Comparison of ENCODE assay signal across 25 cellular contexts in genomic region chr1:117466761-117467160, GRCh38.
DNase-seq lines count a peak whose midpoint lies in the region; ATAC-seq, FAIRE-seq and TF ChIP-seq lines count a peak whose summit lies in the region.
"Had no signal": no experiment of that assay in that cellular context is flagged by ENCODE, and none has a peak within 500 bp of the region (broad histone marks: within the 10 kb centered on the region; RNA-seq: fewer than 3 reads in every experiment).

No MANE protein-coding gene starts in this region.

- H3K4me1 ChIP-seq in SK-N-SH (ENCODE audit: control insufficient read depth in 1 of 2, insufficient read depth in 2 of 2, low read depth in 1 of 2, low read length in 1 of 2) (peaks cover 0 to 12% of the 10 kb centered on the region in 2 experiments; a peak in 2 of 4 replicates), endothelial cell of umbilical vein (ENCODE audit: control insufficient read depth, extremely low read depth, insufficient read depth, low read length) (peaks cover 28% of the 10 kb centered on the region), mesenchymal stem cell (ENCODE audit: control insufficient read depth, insufficient read depth, low read depth, low read length) (no peaks in the 10 kb centered on the region)
- H3K4me1 ChIP-seq: neural progenitor cell, prostate gland, tibial artery had no signal

- H3K27ac Mint-ChIP-seq in activated naive CD4-positive, alpha-beta T cell treated with anti-CD3 and anti-CD28 coated beads, Interleukin-2, amount 50 U/mL, for 72 hours, result no peak overlapping the region
- H3K27ac Mint-ChIP-seq: activated CD4-positive, alpha-beta T cell treated with anti-CD3 and anti-CD28 coated beads for 36 hours; activated naive CD8-positive, alpha-beta T cell treated with anti-CD3 and anti-CD28 coated beads, Interleukin-2, amount 10 ng/mL, durations not matched to agents 7 days and 5 days; activated T-helper 1 cell treated with anti-CD3 and anti-CD28 coated beads, Interleukin-12 subunit alpha, Interleukin-12 subunit beta, Interleukin-2, Interleukin-4 antibody, amounts not matched to agents 30 ng/mL and 10 ng/mL and 1 ng/mL, durations not matched to agents 14 hours and 24 hours and 36 hours; neural progenitor cell had no signal

- no peaks in the 10 kb centered on the region for H3K79me2 ChIP-seq in SK-N-SH (ENCODE audit: insufficient read depth)
- H3K79me2 ChIP-seq in endothelial cell of umbilical vein (ENCODE audit: control insufficient read depth, insufficient read depth, low read length), result no peaks in the 10 kb centered on the region

- H3K79me1 ChIP-seq in mesenchymal stem cell (replicated peaks; ENCODE audit: low read length, poor library complexity, severe bottlenecking), result peaks cover 2% of the 10 kb centered on the region

- no peak overlapping the region for H2BK120ac ChIP-seq in mesenchymal stem cell (ENCODE audit: low read depth, low read length)

- H4K20me1 ChIP-seq in SK-N-SH (ENCODE audit: insufficient read depth) (no peaks in the 10 kb centered on the region), endothelial cell of umbilical vein (replicated peaks; ENCODE audit: control insufficient read depth, extremely low read depth, insufficient read depth, low read length) (no peaks in the 10 kb centered on the region)

- H3K27me3 ChIP-seq in SK-N-SH (ENCODE audit: insufficient read depth), result no peaks in the 10 kb centered on the region
- no peaks in the 10 kb centered on the region for H3K27me3 ChIP-seq in endothelial cell of umbilical vein (ENCODE audit: control insufficient read depth in 2 of 2, insufficient read depth in 2 of 2, low read length in 2 of 2)
- H3K27me3 ChIP-seq in mesenchymal stem cell (ENCODE audit: control insufficient read depth in 1 of 2, insufficient read depth in 1 of 2, low read length in 2 of 2), result no peaks in the 10 kb centered on the region
- H3K27me3 ChIP-seq: neural progenitor cell, tibial artery had no signal

- TF ChIP-seq CTCF in SK-N-SH (IDR thresholded peaks at IDR 0.05) (no peak), endothelial cell of umbilical vein (IDR thresholded peaks at IDR 0.05; ENCODE audit: extremely low read depth in 1 of 2, insufficient read depth in 1 of 2, low read depth in 1 of 2, low read length in 2 of 2) (no peak)

- H3K9me3 ChIP-seq in SK-N-SH (no peaks in the 10 kb centered on the region; the same call in 1 of the 2 replicates), endothelial cell of umbilical vein (replicated peaks; ENCODE audit: control insufficient read depth, insufficient read depth, low read length) (no peaks in the 10 kb centered on the region), mesenchymal stem cell (ENCODE audit: control insufficient read depth, low read length) (no peaks in the 10 kb centered on the region)
- H3K9me3 ChIP-seq: prostate gland, tibial artery had no signal

- POLR2A ChIA-PET in SK-N-SH (lab: Yijun Ruan, JAX) (no interaction called here), endothelial cell of umbilical vein (lab: Charles Lee) (no interaction called here)

- peaks cover 19% of the 10 kb centered on the region for H3F3A ChIP-seq in SK-N-SH (replicated peaks; ENCODE audit: insufficient read depth)

- no peak overlapping the region for H2BK15ac ChIP-seq in mesenchymal stem cell (ENCODE audit: low read depth, poor library complexity, severe bottlenecking)

- no peaks in the 10 kb centered on the region for H3K9me3 Mint-ChIP-seq in activated naive CD4-positive, alpha-beta T cell treated with anti-CD3 and anti-CD28 coated beads, Interleukin-2, amount 50 U/mL, for 72 hours
- H3K9me3 Mint-ChIP-seq: activated T-helper 1 cell treated with anti-CD3 and anti-CD28 coated beads, Interleukin-12 subunit alpha, Interleukin-12 subunit beta, Interleukin-2, Interleukin-4 antibody, amounts not matched to agents 30 ng/mL and 10 ng/mL and 1 ng/mL, durations not matched to agents 14 hours and 24 hours and 36 hours; CD8-positive, alpha-beta memory T cell; neural progenitor cell had no signal

- H3K27ac ChIP-seq in SK-N-SH (ENCODE audit: low read depth in 2 of 2, low read length in 1 of 2), result peak overlapping the region in 1 of 2 experiments; percentile 58; a peak in 1 of 4 replicates
- peak overlapping the region; percentile 89 for H3K27ac ChIP-seq in endothelial cell of umbilical vein (ENCODE audit: insufficient read depth, low read depth, low read length)
- H3K27ac ChIP-seq in mesenchymal stem cell (ENCODE audit: low read length, poor library complexity, severe bottlenecking), result no peak overlapping the region
- H3K27ac ChIP-seq: neural progenitor cell, prostate gland, tibial artery had no signal

- no peak for TF ChIP-seq EP300 in SK-N-SH (IDR thresholded peaks at IDR 0.05; ENCODE audit: borderline replicate concordance in 1 of 2, low read depth in 1 of 2, low read length in 1 of 2)

- ATAC-seq in activated naive CD4-positive, alpha-beta T cell treated with anti-CD3 and anti-CD28 coated beads, Interleukin-2, amount 50 U/mL, for 72 hours, result no peak
- ATAC-seq: activated CD4-positive, alpha-beta T cell treated with anti-CD3 and anti-CD28 coated beads for 36 hours; left lobe of liver; Right ventricle myocardium inferior had no signal

- H2AK5ac ChIP-seq in mesenchymal stem cell (ENCODE audit: low read length, severe bottlenecking), result no peak overlapping the region

- no peaks in the 10 kb centered on the region; the same call in 1 of the 2 replicates for H3K9me2 ChIP-seq in SK-N-SH

- H2AFZ ChIP-seq in SK-N-SH (ENCODE audit: low read depth) (no peak overlapping the region), endothelial cell of umbilical vein (ENCODE audit: low read depth, low read length) (no peak overlapping the region), mesenchymal stem cell (ENCODE audit: low read depth, low read length) (no peak overlapping the region)
- H2AFZ ChIP-seq: neural progenitor cell had no signal

- CTCF ChIA-PET in SK-N-SH (lab: Yijun Ruan, JAX), result no interaction called here
- CTCF ChIA-PET in endothelial cell of umbilical vein (lab: Charles Lee), result interaction anchor here (1.0 kb wide), 1 partner anchor 338 kb away, joined by 3 read pairs; no protein-coding TSS in a partner anchor

- no TSS peak for BruUV-seq in endothelial cell of umbilical vein (replicated peaks; lab: Mats Ljungman, UMichigan)

- H3K4me2 ChIP-seq in SK-N-SH (peak overlapping the region; percentile 29; the same call in 1 of the 2 replicates), endothelial cell of umbilical vein (ENCODE audit: insufficient read depth, low read length) (peak overlapping the region; percentile 99), mesenchymal stem cell (ENCODE audit: low read length, poor library complexity, severe bottlenecking) (no peak overlapping the region)
- H3K4me2 ChIP-seq: neural progenitor cell had no signal

- no peak overlapping the region for H3K4me3 ChIP-seq in SK-N-SH (ENCODE audit: low read depth in 2 of 2, low read length in 1 of 2)
- peak overlapping the region in 2 of 3 experiments; percentile 52 to 53 for H3K4me3 ChIP-seq in endothelial cell of umbilical vein (replicated peaks in 1 of 3; ENCODE audit: insufficient read depth in 1 of 3, low read depth in 1 of 3, low read length in 3 of 3)
- H3K4me3 ChIP-seq in mesenchymal stem cell (ENCODE audit: insufficient read depth in 1 of 2, low read depth in 1 of 2, low read length in 2 of 2), result no peak overlapping the region
- H3K4me3 ChIP-seq: neural progenitor cell, prostate gland, tibial artery had no signal

- no peak for TF ChIP-seq RAD21 in SK-N-SH (IDR thresholded peaks at IDR 0.05; ENCODE audit: low read length)

- no peak overlapping the region for H3K9ac ChIP-seq in SK-N-SH
- H3K9ac ChIP-seq in endothelial cell of umbilical vein (replicated peaks; ENCODE audit: extremely low read depth, insufficient read depth, low read length), result peak overlapping the region; percentile 77
- no peak overlapping the region for H3K9ac ChIP-seq in mesenchymal stem cell (ENCODE audit: low read length)
- H3K9ac ChIP-seq: neural progenitor cell had no signal

- no peaks in the 10 kb centered on the region for H3K9me1 ChIP-seq in endothelial cell of umbilical vein (replicated peaks; ENCODE audit: control insufficient read depth, extremely low read depth, insufficient read depth, low read length)

- no peak overlapping the region for H2BK12ac ChIP-seq in mesenchymal stem cell (ENCODE audit: low read length in 2 of 2)

- H4K91ac ChIP-seq in mesenchymal stem cell (ENCODE audit: low read length), result no peak overlapping the region

- no peak overlapping the region for H3K4ac ChIP-seq in mesenchymal stem cell (ENCODE audit: low read depth in 1 of 2, low read length in 2 of 2)

- H3K14ac ChIP-seq in mesenchymal stem cell (ENCODE audit: low read length in 2 of 2), result no peak overlapping the region

- no peak overlapping the region for H2BK5ac ChIP-seq in mesenchymal stem cell (ENCODE audit: low read depth, low read length, poor library complexity, severe bottlenecking)

- peaks cover 0 to 9% of the 10 kb centered on the region in 2 donors for H3K36me3 Mint-ChIP-seq in activated naive CD4-positive, alpha-beta T cell treated with anti-CD3 and anti-CD28 coated beads, Interleukin-2, amount 50 U/mL, for 72 hours

- no peak overlapping the region for H3K23ac ChIP-seq in mesenchymal stem cell (ENCODE audit: low read length in 2 of 2)

- no peak for TF ChIP-seq POLR2A in endothelial cell of umbilical vein (IDR thresholded peaks at IDR 0.05; ENCODE audit: low read depth, low read length)

- intact Hi-C loops in endothelial cell of umbilical vein (cut with micrococcal nuclease), result loop anchor here (1.0 to 10.0 kb wide), 4 partner anchors 98 to 402 kb away; partner anchors contain the start of genes TENT5C and TTF2

- peaks cover 10 to 29% of the 10 kb centered on the region in 2 experiments for H3K36me3 ChIP-seq in SK-N-SH (replicated peaks in 1 of 2; ENCODE audit: control insufficient read depth in 1 of 2, insufficient read depth in 2 of 2, low read length in 1 of 2)
- H3K36me3 ChIP-seq in endothelial cell of umbilical vein (ENCODE audit: control insufficient read depth in 2 of 2, extremely low read depth in 1 of 2, insufficient read depth in 2 of 2, low read length in 2 of 2), result no peaks in the 10 kb centered on the region
- peaks cover 3 to 13% of the 10 kb centered on the region in 2 experiments for H3K36me3 ChIP-seq in mesenchymal stem cell (ENCODE audit: control insufficient read depth in 1 of 2, insufficient read depth in 2 of 2, low read depth in 1 of 2, low read length in 2 of 2)
- H3K36me3 ChIP-seq: neural progenitor cell, prostate gland had no signal

- dilution Hi-C loops in endothelial cell of umbilical vein (cut with MboI; ENCODE audit: extremely low pct_ligation_motif_present, low sequenced_read_pairs), result no loop called here

- no peak for DNase-seq in GM19239 (ENCODE audit: insufficient read length, low spot score)
- DNase-seq in SK-N-SH, result no peak
- peak; percentile 86 for DNase-seq in endothelial cell of umbilical vein (ENCODE audit: low read depth, low spot score)
- peak; percentile 10 for DNase-seq in mesenchymal stem cell
- no peak for DNase-seq in activated naive CD4-positive, alpha-beta T cell treated with anti-CD3 and anti-CD28 coated beads, Interleukin-2, amount 50 U/mL, for 72 hours (ENCODE audit: low spot score in 2 of 2)
- DNase-seq in NK-92 treated with Interleukin-12 subunit alpha and Interleukin-12 subunit beta, amount 100 ng/mL, for 24 hours (lab: John Stamatoyannopoulos, UW), result no peak
- no peak for DNase-seq in dedifferentiated amniotic fluid mesenchymal stem cell (ENCODE audit: extremely low spot score)
- DNase-seq in activated T-cell treated with anti-CD3 and anti-CD28 coated beads, Interleukin-2, amount 50 U/mL, for 1 hour, result no peak
- DNase-seq: activated CD4-positive, alpha-beta T cell treated with anti-CD3 and anti-CD28 coated beads for 36 hours; activated naive CD8-positive, alpha-beta T cell treated with anti-CD3 and anti-CD28 coated beads, Interleukin-2, amount 10 ng/mL, durations not matched to agents 7 days and 5 days; CD8-positive, alpha-beta memory T cell; erythroblast; head of caudate nucleus; NCI-H1417 treated with DMSO at 0.1 percent for 48 hours; NCI-H524; stimulated activated CD4-positive, alpha-beta T cell treated with anti-CD3 and anti-CD28 coated beads, Interleukin-1b, Interleukin-23, amount 100 ng/mL, for 48 hours; stimulated activated naive CD4-positive, alpha-beta T cell; T-helper 1 cell; tibial artery had no signal

- H4K8ac ChIP-seq in mesenchymal stem cell (ENCODE audit: low read length), result no peak overlapping the region

- no peak overlapping the region for H3K18ac ChIP-seq in mesenchymal stem cell (ENCODE audit: low read depth in 1 of 2, low read length in 2 of 2)

- FAIRE-seq in GM19239 (lab: Jason Lieb, UNC), result peak; percentile 55
- no peak for FAIRE-seq in endothelial cell of umbilical vein (lab: Jason Lieb, UNC)
- FAIRE-seq: H54 had no signal

Comparison
In these comparisons a context has a peak if more than half of its experiments do, and no peak if none do; other contexts are left out.
1. DNase-seq: peak in endothelial cell of umbilical vein (single experiment) and mesenchymal stem cell (single experiment); none in GM19239 (single experiment), SK-N-SH (single experiment), activated naive CD4-positive, alpha-beta T cell treated with anti-CD3 and anti-CD28 coated beads, Interleukin-2, amount 50 U/mL, for 72 hours (0 of 2), NK-92 treated with Interleukin-12 subunit alpha and Interleukin-12 subunit beta, amount 100 ng/mL, for 24 hours (single experiment), dedifferentiated amniotic fluid mesenchymal stem cell (single experiment) and activated T-cell treated with anti-CD3 and anti-CD28 coated beads, Interleukin-2, amount 50 U/mL, for 1 hour (single experiment).
2. H3K4me3 ChIP-seq: peak in endothelial cell of umbilical vein (2 of 3); none in SK-N-SH (0 of 2) and mesenchymal stem cell (0 of 2).